ENCODE assay signal across 14 cellular contexts in the genomic region with DNA sequence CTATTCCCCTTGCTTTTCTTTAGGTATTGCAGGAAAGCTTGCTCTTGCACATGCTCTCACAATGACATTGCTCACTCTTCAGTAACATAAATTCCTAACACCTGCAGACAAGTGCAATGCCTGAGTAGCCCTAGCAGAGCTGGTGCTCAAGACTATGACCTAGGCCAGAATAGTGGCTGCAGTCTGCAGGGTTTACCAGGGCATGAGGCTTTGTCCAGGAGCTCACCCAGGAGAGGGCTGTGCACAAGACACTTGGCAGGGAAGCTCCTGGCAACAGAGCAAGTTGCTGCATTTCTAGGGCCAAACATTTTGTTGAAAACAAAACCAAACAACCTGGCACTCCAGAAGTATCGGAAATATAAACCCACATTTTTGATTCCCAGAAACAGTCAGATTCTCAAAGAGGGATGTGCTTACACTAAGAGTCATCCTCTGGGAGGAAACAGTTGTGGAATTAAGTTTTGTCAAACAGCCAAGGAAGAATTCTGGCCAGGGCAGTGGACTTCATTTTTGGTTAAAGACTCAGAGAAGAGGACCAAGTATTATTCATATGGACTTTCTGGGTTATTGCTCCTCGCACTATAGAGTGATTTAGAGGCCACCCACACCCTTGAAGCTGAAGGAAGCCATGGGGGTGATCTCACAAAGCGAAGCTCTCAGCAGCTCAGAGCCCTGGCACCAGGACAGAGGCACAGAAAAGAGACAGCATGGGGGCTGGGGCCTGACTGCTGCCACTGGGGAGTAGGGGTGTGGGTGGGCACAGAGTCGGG. TPM values are rescaled to one million over a fixed set of nuclear protein-coding genes. Genes with fewer than 3 reads are reported as not detected.
A peak's percentile ranks its signal among the peaks of the same experiment; 100 is the strongest.
DNase-seq lines count a peak whose midpoint lies in the region; ATAC-seq and TF ChIP-seq lines count a peak whose summit lies in the region.
"Had no signal": no experiment of that assay in that cellular context is flagged by ENCODE, and none has a peak within 500 bp of the region (broad histone marks: within the 10 kb centered on the region; RNA-seq: fewer than 3 reads in every experiment).

No MANE protein-coding gene starts in this region.

- intact Hi-C loops in left cardiac atrium (cut with DNase I) (loop anchor here in 1 of 2 donors (2.0 kb wide), 1 partner anchor 15 kb away; no protein-coding TSS in a partner anchor), uterus (cut with DNase I; ENCODE audit: low total_unique reads) (no loop called here)

- H3K27me3 ChIP-seq in right atrium auricular region (no peaks in the 10 kb centered on the region), uterus (no peaks in the 10 kb centered on the region)
- H3K27me3 ChIP-seq: BLaER1, gastrocnemius medialis had no signal

- H3K4me1 ChIP-seq in right atrium auricular region = peaks cover 0 to 53% of the 10 kb centered on the region in 2 donors
- peaks cover 0 to 9% of the 10 kb centered on the region in 2 donors for H3K4me1 ChIP-seq in uterus
- H3K4me1 ChIP-seq: BLaER1 had no signal

- TF ChIP-seq CTCF in right atrium auricular region (IDR thresholded peaks at IDR 0.05) = no peak
- no peak for TF ChIP-seq CTCF in cardiac fibroblast (IDR thresholded peaks at IDR 0.05; ENCODE audit: low read depth, low read length)
- no peak for TF ChIP-seq CTCF in uterus (IDR thresholded peaks at IDR 0.05)

- TF ChIP-seq POLR2A in uterus (IDR thresholded peaks at IDR 0.05) = no peak

- ATAC-seq in left cardiac atrium (peak; percentile 20 to 60), GM21381 (IDR thresholded peaks at IDR 0.05; ENCODE audit: unreplicated experiment) (no peak)
- ATAC-seq: gastrocnemius medialis; HepG2; stimulated activated effector memory CD8-positive, alpha-beta T cell treated with anti-CD3 and anti-CD28 coated beads, Interleukin-12 subunit alpha, Interleukin-12 subunit beta, amount 100 ng/mL, for 72 hours had no signal

- H3K27ac ChIP-seq in right atrium auricular region (peak overlapping the region in 1 of 2 donors; percentile 46), uterus (peak overlapping the region; percentile 31 to 54)
- H3K27ac ChIP-seq: BLaER1, gastrocnemius medialis had no signal

- H3K36me3 ChIP-seq in right atrium auricular region (peaks cover 10% of the 10 kb centered on the region), uterus (no peaks in the 10 kb centered on the region)

- no peak for DNase-seq in left cardiac atrium
- no peak for DNase-seq in right atrium auricular region (ENCODE audit: low spot score)
- DNase-seq in cardiac fibroblast (ENCODE audit: low read depth in 2 of 2) = peak; percentile 91
- peak; percentile 39 for DNase-seq in medulla oblongata (ENCODE audit: extremely low spot score)
- DNase-seq in uterus = no peak
- DNase-seq in NCI-H748 treated with DMSO at 0.1 percent for 48 hours (lab: John Stamatoyannopoulos, UW) = no peak
- DNase-seq in NCI-H2107 (lab: John Stamatoyannopoulos, UW) = no peak
- DNase-seq: activated CD4-positive, alpha-beta memory T cell treated with anti-CD3 and anti-CD28 coated beads, Interleukin-2, amount 10 ng/mL, durations not matched to agents 7 days and 5 days; gastrocnemius medialis; NCI-H2171 treated with DMSO at 0.1 percent for 48 hours had no signal

- H3K4me3 ChIP-seq in right atrium auricular region (no peak overlapping the region), cardiac fibroblast (replicated peaks in 1 of 2; ENCODE audit: low read depth in 2 of 2, low read length in 2 of 2) (no peak overlapping the region), uterus (no peak overlapping the region)
- H3K4me3 ChIP-seq: BLaER1, gastrocnemius medialis had no signal

- H3K9me3 ChIP-seq in right atrium auricular region (no peaks in the 10 kb centered on the region), uterus (no peaks in the 10 kb centered on the region)
- H3K9me3 ChIP-seq: BLaER1, gastrocnemius medialis had no signal

RNA-seq across cellular contexts. Expression of gene MACROH2A1, which starts 44.9 kb away (rescaled TPM):
- total RNA-seq in left cardiac atrium = 100 to 1,000 TPM; 101 to 138 TPM
- total RNA-seq in right atrium auricular region = 100 to 1,000 TPM; 149 to 179 TPM
- 100 to 1,000 TPM; 121 to 200 (median 141) TPM for total RNA-seq in uterus

Comparison
In these comparisons a context has a peak if more than half of its experiments do, and no peak if none do; other contexts are left out.
1. DNase-seq: peak in cardiac fibroblast (2 of 2) and medulla oblongata (single experiment); none in left cardiac atrium (single experiment), right atrium auricular region (single experiment), uterus (0 of 2), NCI-H748 treated with DMSO at 0.1 percent for 48 hours (single experiment) and NCI-H2107 (single experiment).